In genomic region chr9:128884164-128884563, GRCh38 we compare ENCODE assay signal across 1 cellular context.
TF ChIP-seq lines count a peak whose summit lies in the region.

No MANE protein-coding gene starts in this region.

TF ChIP-seq in IMR-90, 13 proteins besides CTCF, POLR2A, EP300 and RAD21 (continued from another document):
- TF ChIP-seq ELK1 (IDR thresholded peaks at IDR 0.05; ENCODE audit: borderline replicate concordance, low read depth, low read length), result no peak
- TF ChIP-seq RFX5 (IDR thresholded peaks at IDR 0.05; ENCODE audit: low read depth, low read length), result no peak
- TF ChIP-seq USF2 (IDR thresholded peaks at IDR 0.05; ENCODE audit: low read depth, low read length), result no peak
- TF ChIP-seq BHLHE40 (IDR thresholded peaks at IDR 0.05; ENCODE audit: low read depth, low read length), result no peak
- no peak for TF ChIP-seq MAFK (IDR thresholded peaks at IDR 0.05; ENCODE audit: low read depth, low read length)
